ENCODE assay signal across 8 cellular contexts in genomic region chr15:44286814-44287555, GRCh38. TPM values are rescaled to one million over a fixed set of nuclear protein-coding genes. Genes with fewer than 3 reads are reported as not detected.
A peak's percentile ranks its signal among the peaks of the same experiment; 100 is the strongest.
DNase-seq lines count a peak whose midpoint lies in the region; ATAC-seq and TF ChIP-seq lines count a peak whose summit lies in the region.

No MANE protein-coding gene starts in this region.

- no peak for DNase-seq in activated T-cell treated with anti-CD3 and anti-CD28 coated beads, Interleukin-2, amount 50 U/mL, for 24 hours
- DNase-seq in activated T-cell treated with anti-CD3 and anti-CD28 coated beads, Interleukin-2, amount 50 U/mL, for 48 hours, result no peak
- DNase-seq in activated CD8-positive, alpha-beta T cell treated with anti-CD3 and anti-CD28 coated beads for 36 hours, result no peak
- DNase-seq in inferior parietal cortex (ENCODE audit: extremely low spot score) (peak; percentile 35), suprapubic skin (ENCODE audit: low spot score in 2 of 2) (no peak)

- H3K27me3 ChIP-seq in suprapubic skin, result no peaks in the 10 kb centered on the region

- no peak overlapping the region for H3K27ac ChIP-seq in suprapubic skin

- TF ChIP-seq EP300 in suprapubic skin (IDR thresholded peaks at IDR 0.05), result no peak

- no peak for TF ChIP-seq CTCF in activated CD8-positive, alpha-beta T cell treated with anti-CD3 and anti-CD28 coated beads for 36 hours (IDR thresholded peaks at IDR 0.05)
- TF ChIP-seq CTCF in suprapubic skin (IDR thresholded peaks at IDR 0.05), result peak in 1 of 2 donors; percentile 21

- H3K9me3 Mint-ChIP-seq in activated T-cell treated with anti-CD3 and anti-CD28 coated beads, Interleukin-2, amount 50 U/mL, for 24 hours, result no peaks in the 10 kb centered on the region
- no peaks in the 10 kb centered on the region for H3K9me3 Mint-ChIP-seq in activated CD8-positive, alpha-beta T cell treated with anti-CD3 and anti-CD28 coated beads for 36 hours

- H3K4me3 ChIP-seq in suprapubic skin, result peak overlapping the region; percentile 68

- intact Hi-C loops in activated CD8-positive, alpha-beta T cell treated with anti-CD3 and anti-CD28 coated beads for 36 hours (cut with micrococcal nuclease), result no loop called here

- peaks cover 39% of the 10 kb centered on the region for H3K4me1 Mint-ChIP-seq in activated T-cell treated with anti-CD3 and anti-CD28 coated beads, Interleukin-2, amount 50 U/mL, for 24 hours (ENCODE audit: low read depth)
- H3K4me1 Mint-ChIP-seq in activated CD8-positive, alpha-beta T cell treated with anti-CD3 and anti-CD28 coated beads for 36 hours (ENCODE audit: low read depth), result peaks cover 34% of the 10 kb centered on the region

- peak overlapping the region; percentile 99 for H3K27ac Mint-ChIP-seq in activated T-cell treated with anti-CD3 and anti-CD28 coated beads, Interleukin-2, amount 50 U/mL, for 24 hours
- H3K27ac Mint-ChIP-seq in activated CD8-positive, alpha-beta T cell treated with anti-CD3 and anti-CD28 coated beads for 36 hours, result peak overlapping the region; percentile 98

- no peaks in the 10 kb centered on the region for H3K27me3 Mint-ChIP-seq in activated T-cell treated with anti-CD3 and anti-CD28 coated beads, Interleukin-2, amount 50 U/mL, for 24 hours
- peaks cover under 1% of the 10 kb centered on the region for H3K27me3 Mint-ChIP-seq in activated CD8-positive, alpha-beta T cell treated with anti-CD3 and anti-CD28 coated beads for 36 hours

- no peaks in the 10 kb centered on the region for H3K9me3 ChIP-seq in suprapubic skin

- peaks cover 33% of the 10 kb centered on the region for H3K4me1 ChIP-seq in suprapubic skin

- CTCF ChIA-PET in activated CD8-positive, alpha-beta T cell treated with anti-CD3 and anti-CD28 coated beads for 36 hours (lab: Charles Lee), result interaction anchor here (0.7 to 1.0 kb wide), 6 partner anchors 11 to 264 kb away, joined by 3 to 5 read pairs (median 3); partner anchors contain the start of gene CTDSPL2

- POLR2A ChIA-PET in activated CD8-positive, alpha-beta T cell treated with anti-CD3 and anti-CD28 coated beads for 36 hours (lab: Charles Lee), result interaction anchor here (0.9 to 1.6 kb wide), 8 partner anchors 9 to 251 kb away, joined by 3 to 7 read pairs (median 4); partner anchors contain the start of gene CTDSPL2

- TF ChIP-seq POLR2A in suprapubic skin (IDR thresholded peaks at IDR 0.05), result no peak

- no peaks in the 10 kb centered on the region for H3K36me3 ChIP-seq in suprapubic skin

- no peak for ATAC-seq in activated CD8-positive, alpha-beta T cell treated with anti-CD3 and anti-CD28 coated beads for 36 hours
- no peak for ATAC-seq in GM19035 (IDR thresholded peaks at IDR 0.05; ENCODE audit: unreplicated experiment)
- no peak for ATAC-seq in HG02884 (IDR thresholded peaks at IDR 0.05; ENCODE audit: unreplicated experiment)
- no peak for ATAC-seq in HG02678 (IDR thresholded peaks at IDR 0.05; ENCODE audit: unreplicated experiment)

- 68% methylated on average over 15 of the region's 15 CpGs for WGBS in suprapubic skin

- H3K36me3 Mint-ChIP-seq in activated T-cell treated with anti-CD3 and anti-CD28 coated beads, Interleukin-2, amount 50 U/mL, for 24 hours (ENCODE audit: low read depth), result peaks cover 12% of the 10 kb centered on the region
- peaks cover 8% of the 10 kb centered on the region for H3K36me3 Mint-ChIP-seq in activated CD8-positive, alpha-beta T cell treated with anti-CD3 and anti-CD28 coated beads for 36 hours (ENCODE audit: low read depth)

- H3K4me3 Mint-ChIP-seq in activated T-cell treated with anti-CD3 and anti-CD28 coated beads, Interleukin-2, amount 50 U/mL, for 24 hours, result peak overlapping the region; percentile 95
- H3K4me3 Mint-ChIP-seq in activated CD8-positive, alpha-beta T cell treated with anti-CD3 and anti-CD28 coated beads for 36 hours, result peak overlapping the region; percentile 95

RNA-seq across cellular contexts. Expression of gene GOLM2, which starts 1.5 kb away (rescaled TPM):
- 10 to 100 TPM; 23.5 to 24.7 TPM for total RNA-seq in activated CD8-positive, alpha-beta T cell treated with anti-CD3 and anti-CD28 coated beads for 36 hours
- total RNA-seq in suprapubic skin, result 10 to 100 TPM; 27.5 to 52.5 (median 34.3) TPM
